9 cellular contexts compared by ENCODE assay signal in the genomic region with DNA sequence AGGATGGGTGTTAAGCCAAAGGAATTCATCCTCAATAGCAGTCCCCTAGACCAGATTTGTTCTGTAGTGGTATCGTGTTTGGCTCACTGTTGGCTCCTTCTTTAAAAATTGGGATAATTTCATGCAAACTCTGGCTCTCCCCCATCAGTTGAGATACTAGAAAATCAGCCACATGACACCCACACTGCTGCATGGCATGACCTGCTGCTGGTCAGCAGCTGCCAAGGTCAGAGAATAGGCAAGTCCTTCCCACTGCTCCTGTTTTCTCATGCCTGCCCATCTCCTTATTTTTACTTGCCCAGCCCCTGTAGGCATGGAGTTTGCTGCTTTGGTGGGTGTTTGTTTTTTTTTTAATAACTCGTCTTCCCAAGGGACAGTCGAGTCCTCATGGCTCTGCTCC. TPM values are rescaled to one million over a fixed set of nuclear protein-coding genes. Genes with fewer than 3 reads are reported as not detected.
DNase-seq lines count a peak whose midpoint lies in the region; ATAC-seq and TF ChIP-seq lines count a peak whose summit lies in the region.
"Had no signal": no experiment of that assay in that cellular context is flagged by ENCODE, and none has a peak within 500 bp of the region (broad histone marks: within the 10 kb centered on the region; RNA-seq: fewer than 3 reads in every experiment).

No MANE protein-coding gene starts in this region.

- H3K9me3 ChIP-seq in CD8-positive, alpha-beta T cell (ENCODE audit: low read length), result no peaks in the 10 kb centered on the region

- intact Hi-C loops in CD8-positive, alpha-beta T cell (cut with DNase I, micrococcal nuclease), result loop anchor here (5.0 kb wide), 4 partner anchors 101 to 331 kb away; a partner anchor contains a TSS

- peak overlapping the region; percentile 100 for H3K4me3 Mint-ChIP-seq in CD8-positive, alpha-beta T cell
- H3K4me3 Mint-ChIP-seq in effector memory CD8-positive, alpha-beta T cell, result peak overlapping the region; percentile 96 to 99
- H3K4me3 Mint-ChIP-seq in neural crest cell, result peak overlapping the region; percentile 100

- POLR2A ChIA-PET in CD8-positive, alpha-beta T cell (lab: Charles Lee), result interaction anchor here (2.0 to 3.3 kb wide), 5 partner anchors 10 to 40 kb away, joined by 7 to 51 read pairs (median 9); a partner anchor contains a TSS

- no peak for TF ChIP-seq CTCF in CD8-positive, alpha-beta T cell (IDR thresholded peaks at IDR 0.05)
- no peak for TF ChIP-seq CTCF in neural crest cell (conservative IDR thresholded peaks at IDR 0.05)

- H3K4me3 ChIP-seq in CD8-positive, alpha-beta T cell (ENCODE audit: low read depth, low read length), result peak overlapping the region; percentile 84

- peak overlapping the region; percentile 96 for H3K27ac ChIP-seq in CD8-positive, alpha-beta T cell (ENCODE audit: low read depth, low read length)

- no peaks in the 10 kb centered on the region for H3K27me3 ChIP-seq in CD8-positive, alpha-beta T cell (ENCODE audit: insufficient read depth, low read length)

- peaks cover 27% of the 10 kb centered on the region for H3K36me3 ChIP-seq in CD8-positive, alpha-beta T cell (ENCODE audit: insufficient read depth, low read length)

- H3K4me1 Mint-ChIP-seq in CD8-positive, alpha-beta T cell (ENCODE audit: low read depth), result peaks cover 48% of the 10 kb centered on the region
- H3K4me1 Mint-ChIP-seq in effector memory CD8-positive, alpha-beta T cell (ENCODE audit: low read depth in 2 of 2), result peaks cover 39 to 48% of the 10 kb centered on the region in 2 donors
- peaks cover 32% of the 10 kb centered on the region for H3K4me1 Mint-ChIP-seq in neural crest cell

- H3K36me3 Mint-ChIP-seq in CD8-positive, alpha-beta T cell, result peaks cover 41% of the 10 kb centered on the region
- H3K36me3 Mint-ChIP-seq in effector memory CD8-positive, alpha-beta T cell (ENCODE audit: insufficient read depth), result peaks cover 52% of the 10 kb centered on the region
- H3K36me3 Mint-ChIP-seq in neural crest cell (ENCODE audit: low read depth), result peaks cover 20% of the 10 kb centered on the region

- H3K4me1 ChIP-seq in CD8-positive, alpha-beta T cell (ENCODE audit: insufficient read depth, low read length), result peaks cover 36% of the 10 kb centered on the region

- no peaks in the 10 kb centered on the region for H3K9me3 Mint-ChIP-seq in CD8-positive, alpha-beta T cell
- no peaks in the 10 kb centered on the region for H3K9me3 Mint-ChIP-seq in effector memory CD8-positive, alpha-beta T cell
- H3K9me3 Mint-ChIP-seq in neural crest cell, result no peaks in the 10 kb centered on the region

- CTCF ChIA-PET in CD8-positive, alpha-beta T cell (lab: Charles Lee), result interaction anchor here (0.7 to 1.3 kb wide), 3 partner anchors 34 to 231 kb away, joined by 3 read pairs; no protein-coding TSS in a partner anchor

- DNase-seq in CD8-positive, alpha-beta T cell, result no peak
- DNase-seq in OCI-M1 (lab: John Stamatoyannopoulos, UW) (peak; percentile 34), neural crest cell (ENCODE audit: low read depth, low spot score) (no peak), LoVo (ENCODE audit: low spot score) (no peak), kidney glomerular epithelial cell (lab: John Stamatoyannopoulos, UW) (no peak), NK-92 (lab: John Stamatoyannopoulos, UW; ENCODE audit: unreplicated experiment) (no peak), SK-N-DZ (ENCODE audit: low spot score) (no peak)
- no peak for DNase-seq in effector memory CD8-positive, alpha-beta T cell
- DNase-seq: NCI-H510A had no signal

- no peaks in the 10 kb centered on the region for H3K27me3 Mint-ChIP-seq in CD8-positive, alpha-beta T cell (ENCODE audit: low read depth)
- H3K27me3 Mint-ChIP-seq in effector memory CD8-positive, alpha-beta T cell, result no peaks in the 10 kb centered on the region
- no peaks in the 10 kb centered on the region for H3K27me3 Mint-ChIP-seq in neural crest cell (ENCODE audit: low read depth)

- ATAC-seq in CD8-positive, alpha-beta T cell, result no peak
- ATAC-seq in effector memory CD8-positive, alpha-beta T cell (replicated peaks), result no peak

- peak overlapping the region; percentile 100 for H3K27ac Mint-ChIP-seq in CD8-positive, alpha-beta T cell
- peak overlapping the region; percentile 99 for H3K27ac Mint-ChIP-seq in effector memory CD8-positive, alpha-beta T cell
- H3K27ac Mint-ChIP-seq in neural crest cell (ENCODE audit: unreplicated experiment), result peak overlapping the region; percentile 100

RNA-seq across cellular contexts. Expression of a gene that starts 1.0 kb away (rescaled TPM):
- 100 to 1,000 TPM; 318 to 348 TPM for total RNA-seq in CD8-positive, alpha-beta T cell
- total RNA-seq in neural crest cell, result 248 and 250 TPM in 2 replicates
- polyA plus RNA-seq in SK-N-DZ (2014; cell fraction: cytosol; rRNA removed), result 97.2 and 106 TPM in 2 replicates
- polyA plus RNA-seq in SK-N-DZ (2014; cell fraction: nucleus; rRNA removed), result 172 and 277 TPM in 2 replicates

RNA-seq across cellular contexts. Expression of a gene that starts 18.7 kb away (rescaled TPM):
- total RNA-seq in CD8-positive, alpha-beta T cell, result 1 to 10 TPM; 5.6 to 6.6 TPM
- 24.2 and 25.6 TPM in 2 replicates for total RNA-seq in neural crest cell
- polyA plus RNA-seq in SK-N-DZ (2014; cell fraction: cytosol; rRNA removed), result 34.4 and 44.3 TPM in 2 replicates
- 23.5 and 26.4 TPM in 2 replicates for polyA plus RNA-seq in SK-N-DZ (2014; cell fraction: nucleus; rRNA removed)

RNA-seq across cellular contexts. Expression of a gene that starts 29.2 kb away (rescaled TPM):
- 1 to 10 TPM; 2.0 to 2.5 TPM for total RNA-seq in CD8-positive, alpha-beta T cell
- total RNA-seq in neural crest cell, result 78.8 and 80.9 TPM in 2 replicates
- polyA plus RNA-seq in SK-N-DZ (2014; cell fraction: cytosol; rRNA removed), result 64.3 and 69.5 TPM in 2 replicates
- 54.5 and 58.5 TPM in 2 replicates for polyA plus RNA-seq in SK-N-DZ (2014; cell fraction: nucleus; rRNA removed)

RNA-seq across cellular contexts. Expression of a gene that starts 40.3 kb away (rescaled TPM):
- 10 to 100 TPM; 51.9 to 58.0 TPM for total RNA-seq in CD8-positive, alpha-beta T cell
- 89.8 and 91.1 TPM in 2 replicates for total RNA-seq in neural crest cell
- 166 and 222 TPM in 2 replicates for polyA plus RNA-seq in SK-N-DZ (2014; cell fraction: cytosol; rRNA removed)
- 169 and 171 TPM in 2 replicates for polyA plus RNA-seq in SK-N-DZ (2014; cell fraction: nucleus; rRNA removed)

RNA-seq across cellular contexts. Expression of a gene that starts 40.6 kb away (rescaled TPM):
- total RNA-seq in CD8-positive, alpha-beta T cell, result 10 to 100 TPM; 44.7 to 49.6 TPM
- 28.8 and 30.6 TPM in 2 replicates for total RNA-seq in neural crest cell
- 9.7 and 12.1 TPM in 2 replicates for polyA plus RNA-seq in SK-N-DZ (2014; cell fraction: cytosol; rRNA removed)
- polyA plus RNA-seq in SK-N-DZ (2014; cell fraction: nucleus; rRNA removed), result 3.7 and 7.4 TPM in 2 replicates

Comparison
In these comparisons a context has a peak if more than half of its experiments do, and no peak if none do; other contexts are left out.
1. RNA of a gene that starts 29.2 kb away (total RNA-seq): 78.8 to 80.9 TPM in neural crest cell; 2.0 to 2.5 TPM in CD8-positive, alpha-beta T cell; every median in the first group is over 10 times any median in the second.
2. Peak in every context shown above with its lines, with median percentiles within 50 percentile points of each other: H3K27ac Mint-ChIP-seq and H3K4me3 Mint-ChIP-seq.